In genomic region chr7:100089458-100090201, GRCh38 we compare ENCODE assay signal across 1 cellular context.
TF ChIP-seq lines count a peak whose summit lies in the region.

No MANE protein-coding gene starts in this region.

TF ChIP-seq in IMR-90, 13 proteins besides CTCF, POLR2A, EP300 and RAD21:
- TF ChIP-seq BHLHE40 (IDR thresholded peaks at IDR 0.05; ENCODE audit: low read depth, low read length) (no peak), MXI1 (IDR thresholded peaks at IDR 0.05; ENCODE audit: borderline replicate concordance, low read depth, low read length) (no peak), MAFK (IDR thresholded peaks at IDR 0.05; ENCODE audit: low read depth, low read length) (no peak), SMC3 (IDR thresholded peaks at IDR 0.05; ENCODE audit: low read depth, low read length) (no peak), RCOR1 (IDR thresholded peaks at IDR 0.05; ENCODE audit: insufficient replicate concordance, low read length) (no peak), USF2 (IDR thresholded peaks at IDR 0.05; ENCODE audit: low read depth, low read length) (no peak), FOS (IDR thresholded peaks at IDR 0.05; ENCODE audit: low read depth, low read length) (no peak), CEBPB (IDR thresholded peaks at IDR 0.05; ENCODE audit: low read depth, low read length) (no peak), CHD1 (IDR thresholded peaks at IDR 0.05; ENCODE audit: low read depth, low read length) (no peak)
